Comparison of ENCODE assay signal across 10 cellular contexts in genomic region chr10:71767420-71768035, GRCh38. TPM values are rescaled to one million over a fixed set of nuclear protein-coding genes. Genes with fewer than 3 reads are reported as not detected.
DNase-seq lines count a peak whose midpoint lies in the region; ATAC-seq, FAIRE-seq and TF ChIP-seq lines count a peak whose summit lies in the region.
"Had no signal": no experiment of that assay in that cellular context is flagged by ENCODE, and none has a peak within 500 bp of the region (broad histone marks: within the 10 kb centered on the region; RNA-seq: fewer than 3 reads in every experiment).

No MANE protein-coding gene starts in this region.

- no peaks in the 10 kb centered on the region for H3K9me2 ChIP-seq in hepatocyte (replicated peaks; ENCODE audit: insufficient read depth)

- WGBS in hepatocyte (ENCODE audit: low lambda C conversion rate, missing lambda C conversion rate), result 62% methylated on average over 10 of the region's 10 CpGs
- WGBS in small intestine, 3 donors, result 17 to 32% (median 23%) methylated on average over 10 of the region's 10 CpGs

- peak overlapping the region; percentile 95 for H3K27ac Mint-ChIP-seq in activated naive CD8-positive, alpha-beta T cell treated with anti-CD3 and anti-CD28 coated beads, Interleukin-2, amount 50 U/mL, for 24 hours

- TF ChIP-seq CTCF in hepatocyte (IDR thresholded peaks at IDR 0.05; ENCODE audit: poor library complexity), result no peak

- H3K36me3 Mint-ChIP-seq in activated naive CD8-positive, alpha-beta T cell treated with anti-CD3 and anti-CD28 coated beads, Interleukin-2, amount 50 U/mL, for 24 hours (ENCODE audit: low read depth), result peaks cover 53% of the 10 kb centered on the region

- H3K4me2 ChIP-seq in hepatocyte, result peak overlapping the region; percentile 59

- H3K4me1 Mint-ChIP-seq in activated naive CD8-positive, alpha-beta T cell treated with anti-CD3 and anti-CD28 coated beads, Interleukin-2, amount 50 U/mL, for 24 hours, result peaks cover 90% of the 10 kb centered on the region

- H3K79me2 ChIP-seq in hepatocyte, result no peaks in the 10 kb centered on the region

- FAIRE-seq in small intestine (lab: Jason Lieb, UNC), result no peak
- FAIRE-seq: colon had no signal

- no peaks in the 10 kb centered on the region for H3K9me3 ChIP-seq in hepatocyte (ENCODE audit: low read depth)
- no peaks in the 10 kb centered on the region for H3K9me3 ChIP-seq in small intestine (ENCODE audit: control insufficient read depth, low read depth)

- H3K27me3 ChIP-seq in hepatocyte, result no peaks in the 10 kb centered on the region
- no peaks in the 10 kb centered on the region for H3K27me3 ChIP-seq in small intestine (ENCODE audit: control insufficient read depth in 2 of 2, insufficient read depth in 2 of 2, low read length in 2 of 2)

- DNase-seq in HK-2 (ENCODE audit: unreplicated experiment) (peak; percentile 50), hepatocyte (ENCODE audit: low spot score) (peak; percentile 57), small intestine (peak; percentile 89), NCI-H774 (lab: John Stamatoyannopoulos, UW) (no peak), OCI-M2 (lab: John Stamatoyannopoulos, UW; ENCODE audit: unreplicated experiment) (no peak)
- DNase-seq in activated naive CD8-positive, alpha-beta T cell treated with anti-CD3 and anti-CD28 coated beads, Interleukin-2, amount 50 U/mL, for 24 hours, result no peak
- DNase-seq: NCI-H2029 had no signal

- H3K4me3 ChIP-seq in hepatocyte, result no peak overlapping the region
- H3K4me3 ChIP-seq in small intestine (ENCODE audit: low read depth in 1 of 2, low read length in 2 of 2), result no peak overlapping the region

- H3K4me3 Mint-ChIP-seq in activated naive CD8-positive, alpha-beta T cell treated with anti-CD3 and anti-CD28 coated beads, Interleukin-2, amount 50 U/mL, for 24 hours, result peak overlapping the region; percentile 87

- H3K27ac ChIP-seq in hepatocyte (peak overlapping the region; percentile 96), small intestine (ENCODE audit: low read depth in 1 of 2, low read length in 1 of 2) (peak overlapping the region; percentile 93 to 94)

- no peak overlapping the region for H2AFZ ChIP-seq in hepatocyte

- H3K9me3 Mint-ChIP-seq in activated naive CD8-positive, alpha-beta T cell treated with anti-CD3 and anti-CD28 coated beads, Interleukin-2, amount 50 U/mL, for 24 hours, result no peaks in the 10 kb centered on the region

- no peak for ATAC-seq in activated naive CD8-positive, alpha-beta T cell treated with anti-CD3 and anti-CD28 coated beads, Interleukin-2, amount 50 U/mL, for 24 hours
- no peak for ATAC-seq in HG03342 (IDR thresholded peaks at IDR 0.05; ENCODE audit: unreplicated experiment)
- no peak for ATAC-seq in GM18520 (IDR thresholded peaks at IDR 0.05; ENCODE audit: unreplicated experiment)

- H4K20me1 ChIP-seq in hepatocyte (ENCODE audit: insufficient read depth, poor library complexity, severe bottlenecking), result no peaks in the 10 kb centered on the region

- H3K4me1 ChIP-seq in hepatocyte (ENCODE audit: insufficient read depth) (peaks cover 41% of the 10 kb centered on the region), small intestine (ENCODE audit: control insufficient read depth in 2 of 2, insufficient read depth in 1 of 2, low read depth in 1 of 2, low read length in 1 of 2) (peaks cover 19 to 32% of the 10 kb centered on the region in 2 donors)

- H3K27me3 Mint-ChIP-seq in activated naive CD8-positive, alpha-beta T cell treated with anti-CD3 and anti-CD28 coated beads, Interleukin-2, amount 50 U/mL, for 24 hours, result no peaks in the 10 kb centered on the region

- H3K36me3 ChIP-seq in hepatocyte (replicated peaks; ENCODE audit: insufficient read depth, low read depth), result no peaks in the 10 kb centered on the region
- no peaks in the 10 kb centered on the region for H3K36me3 ChIP-seq in small intestine (ENCODE audit: control insufficient read depth in 2 of 2, insufficient read depth in 2 of 2, low read length in 2 of 2)

RNA-seq across cellular contexts. Expression of gene VSIR, which starts 5.8 kb away (rescaled TPM):
- total RNA-seq in hepatocyte, result 10.1 and 13.6 TPM in 2 replicates
- polyA plus RNA-seq in hepatocyte (43.4 and 45.5 TPM in 2 replicates), small intestine (10 to 100 TPM; 26.6 to 58.9 (median 49.6) TPM)

RNA-seq across cellular contexts. Expression of gene C10orf105, which starts 48.0 kb away (rescaled TPM):
- not detected in 2 replicates for total RNA-seq in hepatocyte
- 0.21 TPM in 1 of 2 replicates, not detected in the other for polyA plus RNA-seq in hepatocyte
- polyA plus RNA-seq in small intestine, result under 1 TPM in 1 of 3 donors, not detected in 2; 0.06 TPM

Comparison
In these comparisons a context has a peak if more than half of its experiments do, and no peak if none do; other contexts are left out.
1. DNase-seq: peak in HK-2 (single experiment), hepatocyte (single experiment) and small intestine (single experiment); none in activated naive CD8-positive, alpha-beta T cell treated with anti-CD3 and anti-CD28 coated beads, Interleukin-2, amount 50 U/mL, for 24 hours (single experiment), NCI-H774 (single experiment) and OCI-M2 (single experiment).